2 cellular contexts compared by ENCODE assay signal in the genomic region with DNA sequence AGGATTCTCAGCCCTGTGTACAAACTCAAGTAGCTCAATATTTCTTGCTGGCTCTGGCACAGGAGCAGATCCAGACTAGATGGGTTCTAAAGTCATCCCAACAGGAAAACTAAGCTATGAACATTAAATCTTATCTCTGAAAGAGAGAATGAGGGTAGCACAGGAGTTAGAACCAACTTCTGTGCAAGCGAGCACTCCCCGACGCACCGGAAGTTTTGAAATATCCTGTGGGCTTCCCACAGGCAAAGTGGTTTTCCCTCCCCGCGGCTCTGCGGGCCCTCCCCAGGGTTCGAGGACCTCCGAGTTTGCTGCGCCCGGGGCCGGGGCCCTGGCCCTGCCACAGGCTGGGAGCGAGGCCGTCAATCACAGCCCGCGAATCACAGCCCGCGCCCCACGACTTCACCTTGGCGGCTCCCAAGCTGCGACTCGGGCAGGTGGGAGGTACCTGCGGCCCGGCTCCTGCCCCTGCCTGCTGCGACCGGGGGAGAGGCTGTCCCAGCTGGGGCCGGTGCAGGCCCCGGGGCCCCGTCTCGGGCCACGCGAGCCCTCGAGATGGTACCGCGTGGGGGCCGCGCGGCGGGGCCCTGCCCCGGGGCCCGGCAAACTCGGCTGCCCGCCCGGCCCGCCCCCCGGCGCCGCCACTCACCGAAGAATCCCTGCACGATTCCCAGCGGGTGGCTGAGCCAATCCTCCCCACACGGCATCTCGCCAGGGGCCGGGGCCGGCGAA.
A peak's percentile ranks its signal among the peaks of the same experiment; 100 is the strongest.
TF ChIP-seq lines count a peak whose summit lies in the region.

No MANE protein-coding gene starts in this region.

TF ChIP-seq in HCT116, 20 proteins besides CTCF, POLR2A, EP300 and RAD21 (continued from another document):
- TF ChIP-seq POLR2AphosphoS5 (IDR thresholded peaks at IDR 0.05; ENCODE audit: low read depth, low read length), result 0 out of 2 replicates have a peak, but pooled peaks have one; percentile 34
- peak; percentile 19 for TF ChIP-seq YY1 (IDR thresholded peaks at IDR 0.05; ENCODE audit: extremely low read depth, insufficient replicate concordance, low read depth, low read length)

TF ChIP-seq in liver, 16 proteins besides CTCF, POLR2A, EP300 and RAD21:
- TF ChIP-seq, protein P1, sequence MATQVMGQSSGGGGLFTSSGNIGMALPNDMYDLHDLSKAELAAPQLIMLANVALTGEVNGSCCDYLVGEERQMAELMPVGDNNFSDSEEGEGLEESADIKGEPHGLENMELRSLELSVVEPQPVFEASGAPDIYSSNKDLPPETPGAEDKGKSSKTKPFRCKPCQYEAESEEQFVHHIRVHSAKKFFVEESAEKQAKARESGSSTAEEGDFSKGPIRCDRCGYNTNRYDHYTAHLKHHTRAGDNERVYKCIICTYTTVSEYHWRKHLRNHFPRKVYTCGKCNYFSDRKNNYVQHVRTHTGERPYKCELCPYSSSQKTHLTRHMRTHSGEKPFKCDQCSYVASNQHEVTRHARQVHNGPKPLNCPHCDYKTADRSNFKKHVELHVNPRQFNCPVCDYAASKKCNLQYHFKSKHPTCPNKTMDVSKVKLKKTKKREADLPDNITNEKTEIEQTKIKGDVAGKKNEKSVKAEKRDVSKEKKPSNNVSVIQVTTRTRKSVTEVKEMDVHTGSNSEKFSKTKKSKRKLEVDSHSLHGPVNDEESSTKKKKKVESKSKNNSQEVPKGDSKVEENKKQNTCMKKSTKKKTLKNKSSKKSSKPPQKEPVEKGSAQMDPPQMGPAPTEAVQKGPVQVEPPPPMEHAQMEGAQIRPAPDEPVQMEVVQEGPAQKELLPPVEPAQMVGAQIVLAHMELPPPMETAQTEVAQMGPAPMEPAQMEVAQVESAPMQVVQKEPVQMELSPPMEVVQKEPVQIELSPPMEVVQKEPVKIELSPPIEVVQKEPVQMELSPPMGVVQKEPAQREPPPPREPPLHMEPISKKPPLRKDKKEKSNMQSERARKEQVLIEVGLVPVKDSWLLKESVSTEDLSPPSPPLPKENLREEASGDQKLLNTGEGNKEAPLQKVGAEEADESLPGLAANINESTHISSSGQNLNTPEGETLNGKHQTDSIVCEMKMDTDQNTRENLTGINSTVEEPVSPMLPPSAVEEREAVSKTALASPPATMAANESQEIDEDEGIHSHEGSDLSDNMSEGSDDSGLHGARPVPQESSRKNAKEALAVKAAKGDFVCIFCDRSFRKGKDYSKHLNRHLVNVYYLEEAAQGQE (IDR thresholded peaks at IDR 0.05), result no peak
- TF ChIP-seq YY1 (IDR thresholded peaks at IDR 0.05) (peak; percentile 33), GABPA (IDR thresholded peaks at IDR 0.05 in 1 of 2, conservative IDR thresholded peaks at IDR 0.05 in 1 of 2) (peak; percentile 41 to 80)
